Comparison of ENCODE assay signal across 13 cellular contexts in the genomic region with DNA sequence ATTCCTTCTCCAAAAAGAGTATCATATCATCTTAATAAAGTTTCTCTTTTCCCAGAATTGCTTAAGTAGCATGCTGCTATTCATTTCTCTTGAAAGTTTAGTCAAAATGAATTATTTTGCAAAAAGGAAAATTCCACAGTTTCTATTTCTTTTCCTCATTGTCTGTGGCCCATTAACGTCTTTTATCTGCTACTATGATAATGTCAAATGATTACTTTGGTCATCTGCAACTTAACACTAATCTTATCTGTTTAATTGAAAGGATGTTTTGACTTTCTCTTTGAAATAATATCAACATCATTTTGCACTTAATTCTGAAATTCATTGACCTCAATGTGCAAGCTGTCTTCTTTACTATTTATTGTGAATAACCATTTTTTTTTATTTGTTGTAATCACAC.
DNase-seq lines count a peak whose midpoint lies in the region; ATAC-seq and TF ChIP-seq lines count a peak whose summit lies in the region.
"Had no signal": no experiment of that assay in that cellular context is flagged by ENCODE, and none has a peak within 500 bp of the region (broad histone marks: within the 10 kb centered on the region; RNA-seq: fewer than 3 reads in every experiment).

No MANE protein-coding gene starts in this region.

- H3K56ac ChIP-seq in IMR-90 (ENCODE audit: extremely low read depth, insufficient read depth, low read length) = no peak overlapping the region

- H2BK20ac ChIP-seq in IMR-90 (ENCODE audit: low read depth, low read length) = no peak overlapping the region

- H2BK5ac ChIP-seq in IMR-90 (ENCODE audit: low read depth, low read length, poor library complexity, severe bottlenecking) = peak overlapping the region; percentile 13

- H4K8ac ChIP-seq in IMR-90 (ENCODE audit: low read depth in 2 of 2, low read length in 2 of 2) = no peak overlapping the region; a peak in 1 of 4 replicates

- H3K27ac ChIP-seq in 22Rv1 (peak overlapping the region; percentile 39), IMR-90 (ENCODE audit: insufficient read depth, low read length) (no peak overlapping the region), spleen (peak overlapping the region in 1 of 8 donors; percentile 9)

- H4K5ac ChIP-seq in IMR-90 (ENCODE audit: low read depth, low read length) = no peak overlapping the region

- no peak overlapping the region for H3K9ac ChIP-seq in IMR-90 (ENCODE audit: low read depth, low read length)
- no peak overlapping the region for H3K9ac ChIP-seq in endocrine pancreas (ENCODE audit: control insufficient read depth, insufficient read depth, low read length)

- no peaks in the 10 kb centered on the region for H3K27me3 Mint-ChIP-seq in osteocyte (ENCODE audit: unreplicated experiment)
- no peaks in the 10 kb centered on the region for H3K27me3 Mint-ChIP-seq in activated CD4-positive, alpha-beta T cell treated with anti-CD3 and anti-CD28 coated beads, Interleukin-2, amount 10 ng/mL, durations not matched to agents 24 days and 14 days

- dilution Hi-C loops in IMR-90 (cut with HindIII; ENCODE audit: low sequenced_read_pairs, unreplicated experiment) = no loop called here

- H3K4me1 ChIP-seq in IMR-90 (ENCODE audit: control insufficient read depth, insufficient read depth, low read length) (no peaks in the 10 kb centered on the region), endocrine pancreas (ENCODE audit: control insufficient read depth, insufficient read depth, low read length) (peaks cover 12% of the 10 kb centered on the region), spleen (no peaks in the 10 kb centered on the region)

- TF ChIP-seq POLR2A in IMR-90 (IDR thresholded peaks at IDR 0.05; ENCODE audit: low read depth, low read length) (no peak), spleen (IDR thresholded peaks at IDR 0.05) (no peak)

- no peak overlapping the region for H3K23ac ChIP-seq in IMR-90 (ENCODE audit: low read depth, low read length)

- H2BK15ac ChIP-seq in IMR-90 (ENCODE audit: low read depth, low read length) = no peak overlapping the region

- no peak overlapping the region for H2AFZ ChIP-seq in IMR-90 (replicated peaks; ENCODE audit: low read length, poor library complexity)

- peak overlapping the region; percentile 58 for H3K27ac Mint-ChIP-seq in osteocyte (ENCODE audit: unreplicated experiment)
- H3K27ac Mint-ChIP-seq in activated CD4-positive, alpha-beta T cell treated with anti-CD3 and anti-CD28 coated beads, Interleukin-2, amount 10 ng/mL, durations not matched to agents 24 days and 14 days = no peak overlapping the region

- peaks cover 8% of the 10 kb centered on the region for H3K36me3 Mint-ChIP-seq in osteocyte (ENCODE audit: unreplicated experiment)
- H3K36me3 Mint-ChIP-seq in activated CD4-positive, alpha-beta T cell treated with anti-CD3 and anti-CD28 coated beads, Interleukin-2, amount 10 ng/mL, durations not matched to agents 24 days and 14 days (ENCODE audit: low read depth) = no peaks in the 10 kb centered on the region

- no peaks in the 10 kb centered on the region for H3K36me3 ChIP-seq in IMR-90 (ENCODE audit: control insufficient read depth, insufficient read depth, low read length)
- no peaks in the 10 kb centered on the region for H3K36me3 ChIP-seq in endocrine pancreas (ENCODE audit: control insufficient read depth, insufficient read depth, low read length)
- no peaks in the 10 kb centered on the region for H3K36me3 ChIP-seq in spleen

- ATAC-seq in IMR-90 (ENCODE audit: low read depth) = no peak

- no peaks in the 10 kb centered on the region; the same call in 1 of the 2 replicates for H3K9me3 ChIP-seq in IMR-90 (ENCODE audit: control insufficient read depth, insufficient read depth, low read length)
- no peaks in the 10 kb centered on the region for H3K9me3 ChIP-seq in endocrine pancreas (ENCODE audit: control insufficient read depth, low read length)
- H3K9me3 ChIP-seq in spleen = peaks cover 0 to 8% (median 0%) of the 10 kb centered on the region in 8 donors

- DNase-seq in IMR-90 = no peak
- DNase-seq in osteocyte (ENCODE audit: extremely low spot score, unreplicated experiment) = no peak
- no peak for DNase-seq in spleen
- no peak for DNase-seq in NOMO-1 treated with dmso at 0.1 percent for 144 hours (lab: John Stamatoyannopoulos, UW; ENCODE audit: unreplicated experiment)
- no peak for DNase-seq in RKO (ENCODE audit: low spot score)
- no peak for DNase-seq in activated CD4-positive, alpha-beta T cell treated with anti-CD3 and anti-CD28 coated beads, Interleukin-2, amount 10 ng/mL, durations not matched to agents 24 days and 14 days
- DNase-seq: COR-L47; GOT3; NCI-H1930; NCI-H2171; NK-92 treated with Interleukin-12 subunit alpha and Interleukin-12 subunit beta, amount 100 ng/mL, for 24 hours had no signal

- intact Hi-C loops in IMR-90 (cut with micrococcal nuclease) = no loop called here
- intact Hi-C loops in spleen (cut with DNase I; ENCODE audit: low total_unique reads) = no loop called here
- intact Hi-C loops in activated CD4-positive, alpha-beta T cell treated with anti-CD3 and anti-CD28 coated beads, Interleukin-2, amount 10 ng/mL, durations not matched to agents 24 days and 14 days (cut with micrococcal nuclease) = no loop called here

- peak overlapping the region; percentile 50 for H3K4me3 Mint-ChIP-seq in osteocyte (ENCODE audit: unreplicated experiment)
- no peak overlapping the region for H3K4me3 Mint-ChIP-seq in activated CD4-positive, alpha-beta T cell treated with anti-CD3 and anti-CD28 coated beads, Interleukin-2, amount 10 ng/mL, durations not matched to agents 24 days and 14 days

- in situ Hi-C loops in IMR-90 (cut with MboI; ENCODE audit: low sequenced_read_pairs) = no loop called here

- no peaks in the 10 kb centered on the region for H4K20me1 ChIP-seq in IMR-90 (ENCODE audit: insufficient read depth, low read length)

- POLR2A ChIA-PET in IMR-90 (lab: Charles Lee; ENCODE audit: unreplicated experiment) = no interaction called here

- TF ChIP-seq CTCF in 22Rv1 (IDR thresholded peaks at IDR 0.05) (no peak), IMR-90 (conservative IDR thresholded peaks at IDR 0.05; ENCODE audit: low read depth, low read length) (no peak), osteocyte (IDR thresholded peaks at IDR 0.05) (no peak), spleen (IDR thresholded peaks at IDR 0.05 in 8 of 11, conservative IDR thresholded peaks at IDR 0.05 in 3 of 11) (no peak)

- no peak overlapping the region for H3K14ac ChIP-seq in IMR-90 (replicated peaks; ENCODE audit: low read depth, low read length)

- H2AK5ac ChIP-seq in IMR-90 (ENCODE audit: low read depth, low read length) = no peak overlapping the region

- no peak overlapping the region for H3K4me3 ChIP-seq in IMR-90 (ENCODE audit: insufficient read depth, low read depth, low read length)
- H3K4me3 ChIP-seq in endocrine pancreas (ENCODE audit: control insufficient read depth, insufficient read depth, low read length) = peak overlapping the region; percentile 40
- H3K4me3 ChIP-seq in spleen = no peak overlapping the region

- CTCF ChIA-PET in IMR-90 (lab: Yijun Ruan, JAX) = interaction anchor here (0.6 to 1.5 kb wide), 3 partner anchors 18 to 86 kb away, joined by 3 to 5 read pairs (median 4); no protein-coding TSS in a partner anchor

- H3K9me3 Mint-ChIP-seq in osteocyte (ENCODE audit: unreplicated experiment) = no peaks in the 10 kb centered on the region
- no peaks in the 10 kb centered on the region for H3K9me3 Mint-ChIP-seq in activated CD4-positive, alpha-beta T cell treated with anti-CD3 and anti-CD28 coated beads, Interleukin-2, amount 10 ng/mL, durations not matched to agents 24 days and 14 days

- peaks cover 44% of the 10 kb centered on the region for H3K4me1 Mint-ChIP-seq in osteocyte (ENCODE audit: unreplicated experiment)
- H3K4me1 Mint-ChIP-seq in activated CD4-positive, alpha-beta T cell treated with anti-CD3 and anti-CD28 coated beads, Interleukin-2, amount 10 ng/mL, durations not matched to agents 24 days and 14 days = no peaks in the 10 kb centered on the region

- H3K4ac ChIP-seq in IMR-90 (ENCODE audit: low read depth, low read length) = no peak overlapping the region

- no peak overlapping the region for H3K4me2 ChIP-seq in IMR-90 (ENCODE audit: low read depth, low read length)

- no peaks in the 10 kb centered on the region for H3K9me1 ChIP-seq in IMR-90 (ENCODE audit: insufficient read depth, low read length)

- no peak overlapping the region for H3K18ac ChIP-seq in IMR-90 (ENCODE audit: low read depth, low read length)

- no peaks in the 10 kb centered on the region for H3K79me1 ChIP-seq in IMR-90 (ENCODE audit: low read depth in 1 of 2, low read length in 2 of 2)

- H3K27me3 ChIP-seq in IMR-90 (ENCODE audit: control insufficient read depth, insufficient read depth, low read length) = no peaks in the 10 kb centered on the region
- H3K27me3 ChIP-seq in endocrine pancreas (ENCODE audit: control insufficient read depth, insufficient read depth, low read length) = no peaks in the 10 kb centered on the region
- no peaks in the 10 kb centered on the region for H3K27me3 ChIP-seq in spleen (replicated peaks in 1 of 7)

- no CpG with 5 or more reads among the region's 1 CpG for WGBS in IMR-90 (ENCODE audit: extremely low coverage in 2 of 2, insufficient read length in 1 of 2), 2 experiments
- 32 to 58% (median 52%) methylated on average over 1 of the region's 1 CpG for WGBS in spleen, 5 donors

- TF ChIP-seq RAD21 in IMR-90 (IDR thresholded peaks at IDR 0.05; ENCODE audit: low read length) = no peak

- H2BK120ac ChIP-seq in IMR-90 (ENCODE audit: low read depth, low read length) = no peak overlapping the region

- no peak overlapping the region for H2AK9ac ChIP-seq in IMR-90 (replicated peaks; ENCODE audit: low read depth, low read length, poor library complexity)

- BruUV-seq in IMR-90 (replicated peaks; lab: Mats Ljungman, UMichigan) = no TSS peak

- no peak overlapping the region for H4K91ac ChIP-seq in IMR-90 (ENCODE audit: insufficient read depth, low read depth, low read length)

TF ChIP-seq in IMR-90, 13 proteins besides CTCF, POLR2A, EP300 and RAD21 (continues in another document):
- TF ChIP-seq RFX5 (IDR thresholded peaks at IDR 0.05; ENCODE audit: low read depth, low read length) = no peak
- TF ChIP-seq, protein P1, sequence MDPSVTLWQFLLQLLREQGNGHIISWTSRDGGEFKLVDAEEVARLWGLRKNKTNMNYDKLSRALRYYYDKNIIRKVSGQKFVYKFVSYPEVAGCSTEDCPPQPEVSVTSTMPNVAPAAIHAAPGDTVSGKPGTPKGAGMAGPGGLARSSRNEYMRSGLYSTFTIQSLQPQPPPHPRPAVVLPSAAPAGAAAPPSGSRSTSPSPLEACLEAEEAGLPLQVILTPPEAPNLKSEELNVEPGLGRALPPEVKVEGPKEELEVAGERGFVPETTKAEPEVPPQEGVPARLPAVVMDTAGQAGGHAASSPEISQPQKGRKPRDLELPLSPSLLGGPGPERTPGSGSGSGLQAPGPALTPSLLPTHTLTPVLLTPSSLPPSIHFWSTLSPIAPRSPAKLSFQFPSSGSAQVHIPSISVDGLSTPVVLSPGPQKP (IDR thresholded peaks at IDR 0.05; ENCODE audit: borderline replicate concordance, low read depth, low read length) = no peak
- TF ChIP-seq RCOR1 (IDR thresholded peaks at IDR 0.05; ENCODE audit: insufficient replicate concordance, low read length) = no peak
- TF ChIP-seq BHLHE40 (IDR thresholded peaks at IDR 0.05; ENCODE audit: low read depth, low read length) = no peak
- no peak for TF ChIP-seq CHD1 (IDR thresholded peaks at IDR 0.05; ENCODE audit: low read depth, low read length)
- TF ChIP-seq MAFK (IDR thresholded peaks at IDR 0.05; ENCODE audit: low read depth, low read length) = no peak
